31 cellular contexts compared by ENCODE assay signal in the genomic region with DNA sequence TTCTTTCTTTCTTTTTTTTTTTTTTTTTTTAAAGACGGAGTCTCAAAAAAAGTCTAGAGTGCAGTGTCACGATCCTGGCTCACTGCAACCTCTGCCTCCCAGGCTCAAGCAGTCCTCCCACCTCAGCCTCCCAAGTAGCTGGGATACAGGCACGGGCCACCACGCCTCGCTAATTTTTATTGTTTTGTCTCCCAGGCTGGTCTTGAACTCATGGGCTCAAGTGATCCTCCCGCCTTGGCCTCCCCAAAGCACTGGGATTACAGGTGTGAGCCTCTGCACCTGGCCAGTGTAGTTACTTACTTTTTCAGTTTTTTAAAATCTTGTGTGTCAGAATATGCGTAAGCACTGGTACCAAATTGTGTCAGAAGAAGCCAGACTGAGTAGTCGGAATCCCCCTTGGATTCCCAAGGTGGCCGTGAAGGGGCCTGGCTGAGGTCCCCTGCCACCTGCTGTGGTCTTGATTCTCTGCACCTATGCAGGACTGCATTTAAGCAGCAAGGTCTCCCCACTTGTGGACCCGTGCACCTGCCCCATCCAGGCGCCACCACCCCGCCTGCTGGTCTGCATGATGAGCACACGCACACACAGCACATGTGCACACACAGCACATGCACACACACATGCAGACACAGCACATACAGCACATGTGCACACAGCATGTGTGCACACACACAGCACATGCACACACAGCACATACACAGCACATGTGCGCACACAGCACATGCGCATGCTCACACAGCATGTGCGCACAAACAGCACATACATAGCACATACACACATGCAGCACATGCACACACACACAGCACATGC. TPM values are rescaled to one million over a fixed set of nuclear protein-coding genes. Genes with fewer than 3 reads are reported as not detected.
A peak's percentile ranks its signal among the peaks of the same experiment; 100 is the strongest.
DNase-seq lines count a peak whose midpoint lies in the region; ATAC-seq, FAIRE-seq and TF ChIP-seq lines count a peak whose summit lies in the region.
"Had no signal": no experiment of that assay in that cellular context is flagged by ENCODE, and none has a peak within 500 bp of the region (broad histone marks: within the 10 kb centered on the region; RNA-seq: fewer than 3 reads in every experiment).

No MANE protein-coding gene starts in this region.

- H2BK120ac ChIP-seq in H1 (replicated peaks; ENCODE audit: low read depth, low read length) = no peak overlapping the region

- H3K27ac ChIP-seq in H1 (ENCODE audit: low read depth, low read length) = no peak overlapping the region
- peak overlapping the region; percentile 97 to 99 (median 98) for H3K27ac ChIP-seq in gastrocnemius medialis
- H3K27ac ChIP-seq: BLaER1, brain microvascular endothelial cell, dorsolateral prefrontal cortex, esophagus squamous epithelium, neural progenitor cell, PC-9, right atrium auricular region, stomach, vagina had no signal

- no peak for TF ChIP-seq EP300 in H1 (IDR thresholded peaks at IDR 0.05; ENCODE audit: borderline replicate concordance in 1 of 2, low read depth in 2 of 2, low read length in 2 of 2)

- peaks cover 14% of the 10 kb centered on the region for H3K36me3 ChIP-seq in GM06990 (ENCODE audit: control insufficient read depth, insufficient read depth, low read length)
- H3K36me3 ChIP-seq in H1 (ENCODE audit: control insufficient read depth in 2 of 4, insufficient read depth in 4 of 4, low read length in 3 of 4) = peaks cover 6 to 18% (median 16%) of the 10 kb centered on the region in 4 experiments; a peak in 6 of 8 replicates
- peaks cover 4 to 37% of the 10 kb centered on the region in 2 donors for H3K36me3 ChIP-seq in gastrocnemius medialis
- H3K36me3 ChIP-seq: neural progenitor cell had no signal

- no peak overlapping the region for H3K56ac ChIP-seq in H1 (replicated peaks; ENCODE audit: insufficient read length, low read depth, low read length)

- POLR2A ChIA-PET in H1 (lab: Charles Lee; ENCODE audit: partially characterized antibody) = interaction anchor here (1.1 kb wide), 1 partner anchor 101 kb away, joined by 3 read pairs; no protein-coding TSS in a partner anchor

- H3K79me2 ChIP-seq in H1 (ENCODE audit: control insufficient read depth in 1 of 2, insufficient read depth in 2 of 2, low read length in 2 of 2) = peaks cover 0 to 47% of the 10 kb centered on the region in 2 experiments; a peak in 2 of 4 replicates

- TF ChIP-seq POLR2A in H1 (IDR thresholded peaks at IDR 0.05; ENCODE audit: control extremely low read depth in 1 of 2, low read depth in 2 of 2, low read length in 2 of 2) = no peak
- no peak for TF ChIP-seq POLR2A in gastrocnemius medialis (IDR thresholded peaks at IDR 0.05)

- H2BK20ac ChIP-seq in H1 (ENCODE audit: low read length) = no peak overlapping the region

- H3K9ac ChIP-seq in H1 (replicated peaks in 1 of 4; ENCODE audit: extremely low read depth in 1 of 4, low read depth in 3 of 4, low read length in 3 of 4) = no peak overlapping the region
- H3K9ac ChIP-seq: BLaER1, neural progenitor cell had no signal

- DNase-seq in GM06990 (ENCODE audit: extremely low read depth, insufficient read length) (peak; percentile 52), GM18507 (ENCODE audit: extremely low spot score, insufficient read length, low read depth) (no peak), H1 (ENCODE audit: low read depth in 1 of 2, low spot score in 2 of 2) (no peak), gastrocnemius medialis (peak in 1 of 2 donors; percentile 45), NCI-H187 (lab: John Stamatoyannopoulos, UW) (no peak), SHP77 (lab: John Stamatoyannopoulos, UW) (no peak), AG08395 (ENCODE audit: low spot score) (no peak)
- DNase-seq: activated CD4-positive, alpha-beta T cell treated with anti-CD3 and anti-CD28 coated beads for 36 hours; activated naive CD4-positive, alpha-beta T cell treated with anti-CD3 and anti-CD28 coated beads, Interleukin-2, amount 10 ng/mL, durations not matched to agents 7 days and 5 days; amniotic stem cell; brain microvascular endothelial cell; DMS153; dorsolateral prefrontal cortex; esophagus squamous epithelium; GOT3; hippocampal formation; Kasumi-1; left cardiac atrium; NCI-H1417 treated with DMSO at 0.1 percent for 48 hours; NCI-H2081 treated with DMSO at 0.1 percent for 48 hours; NCI-H2227 treated with DMSO at 0.1 percent for 48 hours; NCI-H69; PC-9; SHP77 treated with DMSO at 0.1 percent for 48 hours; stomach had no signal

- 95% methylated on average over 16 of the region's 16 CpGs; no CpG with 5 or more reads in 1 of the 2 experiments for WGBS in H1 (ENCODE audit: extremely low coverage in 1 of 2, insufficient coverage in 1 of 2, insufficient read length in 1 of 2, insufficient replicate concordance in 2 of 2, low coverage in 1 of 2, low lambda C conversion rate in 2 of 2, missing lambda C conversion rate in 1 of 2), 2 experiments

- in situ Hi-C loops in gastrocnemius medialis (cut with MboI; ENCODE audit: low sequenced_read_pairs in 4 of 4) = no loop called here

- peaks cover 5% of the 10 kb centered on the region for H3K23me2 ChIP-seq in H1 (ENCODE audit: low read depth, low read length)

- intact Hi-C loops in gastrocnemius medialis (cut with DNase I; ENCODE audit: low total_unique reads) = no loop called here

- H3K18ac ChIP-seq in H1 (ENCODE audit: extremely low read depth, low read length) = no peak overlapping the region

- no peak overlapping the region for H3K14ac ChIP-seq in H1 (ENCODE audit: insufficient read length)

- H4K5ac ChIP-seq in H1 (ENCODE audit: insufficient read length, low read depth, low read length) = no peak overlapping the region

- FAIRE-seq in GM18507 (lab: Jason Lieb, UNC) (peak; percentile 39), H1 (lab: Jason Lieb, UNC) (no peak)

- H3K4me1 ChIP-seq in H1 (replicated peaks in 1 of 4; ENCODE audit: control insufficient read depth in 3 of 4, insufficient read depth in 4 of 4, low read length in 3 of 4) (no peaks in the 10 kb centered on the region; a peak in 1 of 7 replicates), gastrocnemius medialis (peaks cover 31 to 44% of the 10 kb centered on the region in 2 donors)
- H3K4me1 ChIP-seq: esophagus squamous epithelium, neural progenitor cell, stomach, vagina had no signal

- no peak for ATAC-seq in gastrocnemius medialis
- ATAC-seq: activated CD4-positive, alpha-beta T cell treated with anti-CD3 and anti-CD28 coated beads for 36 hours; activated T-helper 17 cell treated with anti-CD3 and anti-CD28 coated beads, Interleukin-2, amount 50 U/mL, for 72 hours; left cardiac atrium had no signal

- H2BK5ac ChIP-seq in H1 (ENCODE audit: low read depth, low read length) = peak overlapping the region; percentile 85; the same call in 1 of the 2 replicates

- peak overlapping the region; percentile 79 for H2AK5ac ChIP-seq in H1 (ENCODE audit: low read depth, low read length)

- 0 out of 2 replicates have a peak overlapping the region, but pooled peaks have one; percentile 1 for H2BK15ac ChIP-seq in H1 (ENCODE audit: low read length)

- H4K8ac ChIP-seq in H1 (ENCODE audit: extremely low read depth, insufficient read depth, low read length) = no peak overlapping the region

- H3K9me3 ChIP-seq in H1 (ENCODE audit: insufficient read depth in 2 of 2, low read depth in 1 of 2, low read length in 1 of 2) (peaks cover 0 to 3% of the 10 kb centered on the region in 2 experiments; a peak in 1 of 4 replicates), gastrocnemius medialis (no peaks in the 10 kb centered on the region)
- H3K9me3 ChIP-seq: BLaER1, esophagus squamous epithelium, right atrium auricular region, stomach, vagina had no signal

- CTCF ChIA-PET in H1 (lab: Charles Lee; ENCODE audit: partially characterized antibody) = interaction anchor here (1.0 to 1.5 kb wide), 3 partner anchors 20 to 218 kb away, joined by 3 read pairs; no protein-coding TSS in a partner anchor

- H4K20me1 ChIP-seq in H1 (replicated peaks in 1 of 2; ENCODE audit: control insufficient read depth in 1 of 2, insufficient read depth in 2 of 2, low read length in 2 of 2) = peaks cover 5 to 15% of the 10 kb centered on the region in 2 experiments

- H3K79me1 ChIP-seq in H1 (ENCODE audit: low read depth, low read length) = peaks cover 24% of the 10 kb centered on the region

- H2BK12ac ChIP-seq in H1 (ENCODE audit: low read depth, low read length) = no peak overlapping the region

- TF ChIP-seq CTCF in GM06990 (IDR thresholded peaks at IDR 0.05; ENCODE audit: insufficient read depth, low read length, poor library complexity, severe bottlenecking) (no peak), H1 (IDR thresholded peaks at IDR 0.05; ENCODE audit: control extremely low read depth in 1 of 3, insufficient read depth in 1 of 3, low read depth in 1 of 3, low read length in 3 of 3) (no peak), gastrocnemius medialis (IDR thresholded peaks at IDR 0.05 in 4 of 5, conservative IDR thresholded peaks at IDR 0.05 in 1 of 5) (no peak)

- peak overlapping the region; percentile 95 for H4K91ac ChIP-seq in H1 (replicated peaks; ENCODE audit: insufficient read length, low read length)

- H3K4me3 ChIP-seq in GM06990 (replicated peaks; ENCODE audit: low read depth, low read length) (no peak overlapping the region), H1 (ENCODE audit: extremely low read depth in 1 of 4, insufficient read depth in 2 of 4, low read depth in 3 of 4, low read length in 4 of 4) (no peak overlapping the region), gastrocnemius medialis (no peak overlapping the region)
- H3K4me3 ChIP-seq: BLaER1, dorsolateral prefrontal cortex, esophagus squamous epithelium, neural progenitor cell, PC-9, right atrium auricular region, smooth muscle cell, stomach, vagina had no signal

- H3K4me2 ChIP-seq in H1 (ENCODE audit: insufficient read depth in 1 of 2, low read depth in 2 of 2, low read length in 2 of 2) = no peak overlapping the region
- H3K4me2 ChIP-seq: BLaER1, neural progenitor cell, PC-9, smooth muscle cell had no signal

- no peaks in the 10 kb centered on the region for H3K27me3 ChIP-seq in GM06990 (replicated peaks; ENCODE audit: control insufficient read depth, insufficient read depth, low read length)
- H3K27me3 ChIP-seq in H1 (replicated peaks in 1 of 4; ENCODE audit: control insufficient read depth in 3 of 4, extremely low read depth in 1 of 4, insufficient read depth in 3 of 4, low read length in 3 of 4) = no peaks in the 10 kb centered on the region
- H3K27me3 ChIP-seq in gastrocnemius medialis = no peaks in the 10 kb centered on the region
- H3K27me3 ChIP-seq: BLaER1, brain microvascular endothelial cell, dorsolateral prefrontal cortex, esophagus squamous epithelium, neural progenitor cell, right atrium auricular region, stomach, vagina had no signal

- H3K23ac ChIP-seq in H1 (ENCODE audit: insufficient read length) = no peak overlapping the region

- H3K4ac ChIP-seq in H1 (replicated peaks; ENCODE audit: insufficient read length, low read depth, low read length) = no peak overlapping the region

- H2AFZ ChIP-seq in H1 (ENCODE audit: low read length) = no peak overlapping the region
- H2AFZ ChIP-seq: neural progenitor cell, PC-9 had no signal

- no peak for TF ChIP-seq RAD21 in H1 (IDR thresholded peaks at IDR 0.05 in 1 of 2, conservative IDR thresholded peaks at IDR 0.05 in 1 of 2; ENCODE audit: low read depth in 2 of 2, low read length in 2 of 2)

RNA-seq across cellular contexts. Expression of gene PCNT, which starts 47.5 kb away (rescaled TPM):
- 39.5 and 45.1 TPM in 2 replicates for total RNA-seq in H1 (2021; fragmentation: NEBNext Ultra II Directional; extraction: Animal tissue kit (Norgen Biotek cat#: 25700))
- 9.9 and 12.0 TPM in 2 replicates for polyA plus RNA-seq in H1 (2011; rRNA removed)
- polyA plus RNA-seq in H1 (2011; cell fraction: cytosol; rRNA removed) = 14.8 TPM
- 59.4 TPM for polyA plus RNA-seq in H1 (2011; cell fraction: nucleus; rRNA removed)
- polyA plus RNA-seq in H1 (2012, experiment 1 of 2) = 22.2 to 29.2 TPM (median 25.6 TPM) in 4 replicates
- 4.6 TPM for polyA plus RNA-seq in H1 (2012, experiment 2 of 2)
- polyA plus RNA-seq in H1 (2013, experiment 1 of 2) = 16.7 TPM
- polyA plus RNA-seq in H1 (2013, experiment 2 of 2) = 13.8 TPM
- polyA minus RNA-seq in H1 (2011; rRNA and poly(A)+ RNA removed) = 79.7 and 87.0 TPM in 2 replicates
- 19.8 TPM for polyA minus RNA-seq in H1 (2011; cell fraction: cytosol; rRNA and poly(A)+ RNA removed)
- 25.9 TPM for polyA minus RNA-seq in H1 (2011; cell fraction: nucleus; rRNA and poly(A)+ RNA removed)
- 100 to 1,000 TPM; 200 to 431 (median 290) TPM for total RNA-seq in gastrocnemius medialis

RNA-seq across cellular contexts. Expression of gene C21orf58, which starts 47.7 kb away (rescaled TPM):
- total RNA-seq in H1 (2021; fragmentation: NEBNext Ultra II Directional; extraction: Animal tissue kit (Norgen Biotek cat#: 25700)) = 22.4 and 26.1 TPM in 2 replicates
- polyA plus RNA-seq in H1 (2011; rRNA removed) = 13.8 and 27.8 TPM in 2 replicates
- polyA plus RNA-seq in H1 (2011; cell fraction: cytosol; rRNA removed) = 26.1 TPM
- polyA plus RNA-seq in H1 (2011; cell fraction: nucleus; rRNA removed) = 101 TPM
- polyA plus RNA-seq in H1 (2012, experiment 1 of 2) = 14.7 to 21.7 TPM (median 19.3 TPM) in 4 replicates
- 9.2 TPM for polyA plus RNA-seq in H1 (2012, experiment 2 of 2)
- 20.8 TPM for polyA plus RNA-seq in H1 (2013, experiment 1 of 2)
- polyA plus RNA-seq in H1 (2013, experiment 2 of 2) = 17.7 TPM
- polyA minus RNA-seq in H1 (2011; rRNA and poly(A)+ RNA removed) = 12.4 and 19.3 TPM in 2 replicates
- 13.4 TPM for polyA minus RNA-seq in H1 (2011; cell fraction: cytosol; rRNA and poly(A)+ RNA removed)
- polyA minus RNA-seq in H1 (2011; cell fraction: nucleus; rRNA and poly(A)+ RNA removed) = 45.4 TPM
- total RNA-seq in gastrocnemius medialis = 1 to 10 TPM in 1 of 4 donors, under 1 TPM in 3; 0.44 to 1.6 (median 0.74) TPM
